8 cellular contexts compared by ENCODE assay signal in the genomic region with DNA sequence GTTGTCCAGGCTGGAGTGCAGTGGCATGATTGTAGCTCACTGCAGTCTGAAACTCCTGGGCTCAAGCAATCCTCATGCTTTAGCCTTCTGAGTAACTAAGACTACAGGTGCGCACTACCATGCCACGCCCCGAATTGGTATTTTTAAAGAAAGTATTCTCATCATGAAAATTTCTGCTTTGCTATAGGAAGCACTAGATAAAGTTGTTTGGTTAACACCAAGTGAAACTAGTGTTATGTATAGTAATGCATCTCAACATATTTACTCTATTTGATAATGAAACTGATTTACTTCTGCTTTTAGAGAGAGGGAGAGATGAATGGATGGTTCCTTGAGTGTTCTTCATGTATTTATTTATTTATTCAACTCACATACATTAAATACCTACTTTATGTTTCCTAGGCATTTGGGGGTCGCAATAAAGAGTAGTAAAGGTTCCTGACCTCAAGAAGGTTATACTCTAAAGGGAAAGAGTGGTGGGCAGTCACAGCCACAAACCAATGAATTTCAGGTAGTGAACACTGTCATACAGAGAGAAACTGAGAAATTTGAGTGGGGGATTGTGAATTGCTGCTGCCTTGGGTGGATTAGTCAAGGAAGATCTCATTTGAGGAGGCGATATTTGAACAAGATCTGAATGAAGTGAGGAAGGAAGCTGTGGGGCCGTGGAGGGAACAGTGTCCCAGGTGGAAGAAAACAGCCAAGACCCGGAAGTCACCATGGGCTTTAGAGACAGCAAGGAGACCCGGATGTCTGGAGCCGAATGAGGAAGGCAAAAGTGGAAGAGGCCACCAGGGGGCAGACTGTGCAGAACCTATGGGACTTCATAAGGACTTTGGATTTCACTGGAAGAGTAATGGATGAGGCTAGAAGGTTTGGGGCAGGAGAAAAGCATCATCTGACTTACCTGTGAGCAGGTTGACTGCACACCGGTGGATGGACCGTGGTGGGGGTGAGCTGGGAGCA.
A peak's percentile ranks its signal among the peaks of the same experiment; 100 is the strongest.
DNase-seq lines count a peak whose midpoint lies in the region; ATAC-seq and TF ChIP-seq lines count a peak whose summit lies in the region.

No MANE protein-coding gene starts in this region.

- no peaks in the 10 kb centered on the region for H3K27me3 Mint-ChIP-seq in T-cell

- intact Hi-C loops in colonic mucosa (cut with DNase I): loop anchor here (2.0 kb wide), 1 partner anchor 391 kb away; no protein-coding TSS in a partner anchor

- H2BK5ac ChIP-seq in mesendoderm (ENCODE audit: low read length): no peak overlapping the region

- H3K9ac ChIP-seq in colonic mucosa (ENCODE audit: low read depth in 2 of 2, low read length in 2 of 2) (no peak overlapping the region), mesendoderm (ENCODE audit: low read length) (no peak overlapping the region)

- no peak overlapping the region for H2BK15ac ChIP-seq in mesendoderm (replicated peaks; ENCODE audit: low read depth)

- no peak overlapping the region for H3K56ac ChIP-seq in mesendoderm (ENCODE audit: low read length)

- H3K27me3 ChIP-seq in colonic mucosa (no peaks in the 10 kb centered on the region), mesendoderm (ENCODE audit: insufficient read depth, low read length, poor library complexity) (no peaks in the 10 kb centered on the region)

- H3K18ac ChIP-seq in mesendoderm (ENCODE audit: low read length): no peak overlapping the region

- POLR2A ChIA-PET in T-cell (lab: Charles Lee): no interaction called here

- DNase-seq in NCI-H2196 (lab: John Stamatoyannopoulos, UW; ENCODE audit: unreplicated experiment) (peak; percentile 22), NCI-H2196 treated with DMSO at 0.1 percent for 48 hours (lab: John Stamatoyannopoulos, UW; ENCODE audit: unreplicated experiment) (no peak), HT1080 (ENCODE audit: low read depth) (peak; percentile 66), T-cell (peak in 27 of 34 experiments; percentile 4 to 44 (median 19)), colonic mucosa (peak; percentile 67), mesendoderm (peak; percentile 87)

- H3K27ac Mint-ChIP-seq in T-cell: peak overlapping the region in 1 of 2 donors; percentile 13

- H3K4me3 Mint-ChIP-seq in T-cell: no peak overlapping the region

- TF ChIP-seq CTCF in colonic mucosa (IDR thresholded peaks at IDR 0.05): peak; percentile 35

- H3K4me3 ChIP-seq in colonic mucosa (no peak overlapping the region), mesendoderm (ENCODE audit: low read length) (no peak overlapping the region)

- H2BK120ac ChIP-seq in mesendoderm (ENCODE audit: low read depth, low read length): no peak overlapping the region

- CTCF ChIA-PET in T-cell (lab: Charles Lee): interaction anchor here (0.6 to 1.2 kb wide), 4 partner anchors 8 to 782 kb away, joined by 3 to 7 read pairs (median 4); no protein-coding TSS in a partner anchor

- H3K4ac ChIP-seq in mesendoderm (ENCODE audit: low read depth, low read length): no peak overlapping the region

- no peaks in the 10 kb centered on the region for H3K79me1 ChIP-seq in mesendoderm (ENCODE audit: low read length)

- no peaks in the 10 kb centered on the region for H3K36me3 ChIP-seq in colonic mucosa
- no peaks in the 10 kb centered on the region for H3K36me3 ChIP-seq in mesendoderm (ENCODE audit: control insufficient read depth, insufficient read depth, low read length)

- H3K36me3 Mint-ChIP-seq in T-cell: peaks cover 7% of the 10 kb centered on the region

- no peaks in the 10 kb centered on the region for H3K79me2 ChIP-seq in mesendoderm (ENCODE audit: control insufficient read depth, insufficient read depth, low read length)

- H3K23ac ChIP-seq in mesendoderm (ENCODE audit: low read length): no peak overlapping the region

- no peak overlapping the region for H2AK5ac ChIP-seq in mesendoderm (ENCODE audit: low read length)

- H3K9me3 Mint-ChIP-seq in T-cell: no peaks in the 10 kb centered on the region

- no peak overlapping the region for H3K4me2 ChIP-seq in mesendoderm (ENCODE audit: low read length)

- no CpG with 5 or more reads among the region's 11 CpGs for WGBS in mesendoderm (ENCODE audit: extremely low coverage, insufficient coverage, low lambda C conversion rate)

- peaks cover 15 to 46% (median 26%) of the 10 kb centered on the region in 3 donors for H3K4me1 Mint-ChIP-seq in T-cell

- H4K8ac ChIP-seq in mesendoderm (ENCODE audit: low read depth, low read length): no peak overlapping the region

- H3K9me3 ChIP-seq in colonic mucosa: no peaks in the 10 kb centered on the region

- ATAC-seq in GM21423 (IDR thresholded peaks at IDR 0.05; ENCODE audit: unreplicated experiment): peak; percentile 55
- no peak for ATAC-seq in T-cell (replicated peaks in 1 of 4)
- no peak for ATAC-seq in HG03097 (IDR thresholded peaks at IDR 0.05; ENCODE audit: low FRiP score, unreplicated experiment)

- H3K4me1 ChIP-seq in colonic mucosa (no peaks in the 10 kb centered on the region), mesendoderm (ENCODE audit: control insufficient read depth, low read depth, low read length) (peaks cover 2% of the 10 kb centered on the region)

- no peak overlapping the region for H4K5ac ChIP-seq in mesendoderm (ENCODE audit: low read length)

- H3K27ac ChIP-seq in colonic mucosa: no peak overlapping the region
- no peak overlapping the region for H3K27ac ChIP-seq in mesendoderm (ENCODE audit: low read depth, low read length)
